In the genomic region with DNA sequence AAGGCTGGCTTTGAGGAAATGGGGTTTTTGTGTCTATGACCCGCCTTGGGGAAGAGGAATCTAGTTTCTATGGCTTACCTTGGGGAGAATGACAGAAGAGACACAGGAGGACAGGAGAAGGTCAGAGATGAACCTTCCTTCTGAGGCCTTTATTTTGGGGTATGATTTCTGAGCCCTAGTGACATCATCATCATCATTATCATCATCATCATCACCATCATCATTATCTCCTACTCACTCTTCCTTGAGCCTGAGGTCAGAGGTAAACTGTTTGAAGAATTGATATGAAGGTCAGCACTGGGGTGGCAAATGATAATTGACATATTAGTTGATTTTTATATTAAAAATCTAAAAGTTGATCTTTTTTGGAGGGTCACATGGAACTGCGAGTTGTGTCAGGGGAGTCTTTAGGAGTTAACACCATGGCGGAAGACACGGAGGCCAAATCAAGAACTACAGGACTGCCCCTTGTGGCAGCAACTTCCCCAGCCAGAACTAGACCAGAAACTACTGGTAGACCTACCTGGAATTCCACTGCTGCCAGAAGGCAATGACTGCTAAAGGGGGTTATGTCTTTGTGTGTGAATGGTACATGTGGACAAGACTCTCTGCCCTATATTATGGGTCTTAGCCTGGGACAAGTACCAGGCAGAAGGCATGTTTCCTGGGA, we compare ENCODE assay signal across 19 cellular contexts. TPM values are rescaled to one million over a fixed set of nuclear protein-coding genes. Genes with fewer than 3 reads are reported as not detected.
"Had no signal": no experiment of that assay in that cellular context is flagged by ENCODE, and none has a peak within 500 bp of the region (broad histone marks: within the 10 kb centered on the region; RNA-seq: fewer than 3 reads in every experiment).

No MANE protein-coding gene starts in this region.

- DNase-seq: activated CD4-positive, alpha-beta T cell treated with anti-CD3 and anti-CD28 coated beads, Interleukin-2, amount 10 ng/mL, durations not matched to agents 7 days and 5 days; activated CD8-positive, alpha-beta memory T cell treated with anti-CD3 and anti-CD28 coated beads, Interleukin-2, amount 50 U/mL, for 48 hours; activated gamma-delta T cell treated with Interleukin-2 at 50 U/mL for 16 hours; activated T-cell treated with anti-CD3 and anti-CD28 coated beads, Interleukin-2, amount 50 U/mL, for 72 hours; amniotic stem cell; cortex of kidney; effector CD4-positive, alpha-beta T cell; foreskin fibroblast; hippocampal formation; left ventricle myocardium inferior; nucleus accumbens; posterior cingulate gyrus; retina; stimulated activated CD4-positive, alpha-beta T cell treated with anti-CD3 and anti-CD28 coated beads, Interleukin-2, amount 100 ng/mL, for 48 hours had no signal

- ATAC-seq: activated T-cell treated with anti-CD3 and anti-CD28 coated beads, Interleukin-2, amount 50 U/mL, for 72 hours; stimulated activated memory B cell treated with anti-CD40 and anti-IgM and Interleukin-4, amounts not matched to agents 10 μg/mL and 1 μg/mL and 100 μg/mL, for 72 hours had no signal

- H3K4me1 Mint-ChIP-seq: activated CD4-positive, alpha-beta T cell treated with anti-CD3 and anti-CD28 coated beads, Interleukin-2, amount 10 ng/mL, durations not matched to agents 7 days and 5 days; brain; memory B cell; stimulated activated memory B cell treated with anti-CD40 and anti-IgM and Interleukin-4, amounts not matched to agents 10 μg/mL and 1 μg/mL and 100 μg/mL, for 72 hours had no signal

- H3K9me3 ChIP-seq: left ventricle myocardium inferior had no signal

- H3K36me3 Mint-ChIP-seq: activated naive CD8-positive, alpha-beta T cell; brain; natural killer cell treated with Interleukin-12 subunit alpha and Interleukin-12 subunit beta and Interleukin-15 and Interleukin-18, amount 100 ng/mL, for 72 hours; stimulated activated memory B cell treated with anti-CD40 and anti-IgM and Interleukin-4, amounts not matched to agents 10 μg/mL and 1 μg/mL and 100 μg/mL, for 72 hours had no signal

- H3K36me3 ChIP-seq: left ventricle myocardium inferior had no signal

- H3K4me3 ChIP-seq: left ventricle myocardium inferior had no signal

- H3K27ac Mint-ChIP-seq: activated CD4-positive, alpha-beta T cell treated with anti-CD3 and anti-CD28 coated beads, Interleukin-2, amount 10 ng/mL, durations not matched to agents 7 days and 5 days; activated naive CD8-positive, alpha-beta T cell; activated T-cell treated with anti-CD3 and anti-CD28 coated beads, Interleukin-2, amount 50 U/mL, for 72 hours; brain; memory B cell; natural killer cell treated with Interleukin-12 subunit alpha and Interleukin-12 subunit beta and Interleukin-15 and Interleukin-18, amount 100 ng/mL, for 72 hours; stimulated activated memory B cell treated with anti-CD40 and anti-IgM and Interleukin-4, amounts not matched to agents 10 μg/mL and 1 μg/mL and 100 μg/mL, for 72 hours had no signal

- H3K27ac ChIP-seq: left ventricle myocardium inferior had no signal

- H3K27me3 Mint-ChIP-seq: activated CD4-positive, alpha-beta T cell treated with anti-CD3 and anti-CD28 coated beads, Interleukin-2, amount 10 ng/mL, durations not matched to agents 7 days and 5 days; activated naive CD8-positive, alpha-beta T cell; natural killer cell treated with Interleukin-12 subunit alpha and Interleukin-12 subunit beta and Interleukin-15 and Interleukin-18, amount 100 ng/mL, for 72 hours; stimulated activated memory B cell treated with anti-CD40 and anti-IgM and Interleukin-4, amounts not matched to agents 10 μg/mL and 1 μg/mL and 100 μg/mL, for 72 hours had no signal

- H3K4me3 Mint-ChIP-seq: activated CD4-positive, alpha-beta T cell treated with anti-CD3 and anti-CD28 coated beads, Interleukin-2, amount 10 ng/mL, durations not matched to agents 7 days and 5 days; activated naive CD8-positive, alpha-beta T cell; activated T-cell treated with anti-CD3 and anti-CD28 coated beads, Interleukin-2, amount 50 U/mL, for 72 hours; brain; memory B cell; natural killer cell treated with Interleukin-12 subunit alpha and Interleukin-12 subunit beta and Interleukin-15 and Interleukin-18, amount 100 ng/mL, for 72 hours; stimulated activated memory B cell treated with anti-CD40 and anti-IgM and Interleukin-4, amounts not matched to agents 10 μg/mL and 1 μg/mL and 100 μg/mL, for 72 hours had no signal

- H3K4me1 ChIP-seq: left ventricle myocardium inferior had no signal

- H3K9me3 Mint-ChIP-seq: activated CD4-positive, alpha-beta T cell treated with anti-CD3 and anti-CD28 coated beads, Interleukin-2, amount 10 ng/mL, durations not matched to agents 7 days and 5 days; activated T-cell treated with anti-CD3 and anti-CD28 coated beads, Interleukin-2, amount 50 U/mL, for 72 hours; brain had no signal

RNA-seq across cellular contexts. Expression of a gene that starts 49.8 kb away (rescaled TPM):
- total RNA-seq: activated CD4-positive, alpha-beta T cell treated with anti-CD3 and anti-CD28 coated beads, Interleukin-2, amount 10 ng/mL, durations not matched to agents 7 days and 5 days; activated T-cell treated with anti-CD3 and anti-CD28 coated beads, Interleukin-2, amount 50 U/mL, for 72 hours; natural killer cell treated with Interleukin-12 subunit alpha and Interleukin-12 subunit beta and Interleukin-15 and Interleukin-18, amount 100 ng/mL, for 72 hours had no signal
